In the genomic region with DNA sequence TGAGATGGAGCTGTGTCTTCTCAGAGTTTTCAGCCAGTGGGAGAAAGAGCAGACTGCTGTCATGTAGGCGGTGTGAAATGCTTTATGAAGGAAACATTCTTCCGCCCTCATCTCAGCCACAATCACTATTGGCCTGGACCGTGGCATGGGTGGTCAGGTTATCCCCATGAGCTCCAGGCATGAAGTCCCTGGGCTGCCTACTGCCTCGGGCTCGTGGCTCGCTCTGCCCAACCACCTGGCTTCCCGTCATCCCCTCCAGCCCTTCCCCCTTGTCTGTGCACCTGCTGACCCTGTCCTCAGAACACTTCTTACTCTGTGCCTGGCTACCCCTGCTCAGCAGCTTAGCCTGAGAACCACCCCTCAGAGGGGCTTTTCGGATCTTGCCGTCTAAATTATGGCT, we compare ENCODE assay signal across 2 cellular contexts.
TF ChIP-seq lines count a peak whose summit lies in the region.

No MANE protein-coding gene starts in this region.

TF ChIP-seq in HepG2, 621 proteins besides CTCF, POLR2A, EP300 and RAD21:
- TF ChIP-seq TAF1 (CRISPR knock-in tag; IDR thresholded peaks at IDR 0.05) (no peak), ZNF674 (CRISPR knock-in tag; IDR thresholded peaks at IDR 0.05; ENCODE audit: low read depth) (no peak)
TF ChIP-seq in HepG2: peak in this region for 0.

TF ChIP-seq in HEK293T, 16 proteins besides CTCF, POLR2A, EP300 and RAD21:
- TF ChIP-seq NFRKB (IDR thresholded peaks at IDR 0.05): no peak
TF ChIP-seq in HEK293T: peak in this region for 0.
